9 cellular contexts compared by ENCODE assay signal in genomic region chr12:65742481-65742971, GRCh38.
DNase-seq lines count a peak whose midpoint lies in the region; ATAC-seq and TF ChIP-seq lines count a peak whose summit lies in the region.
"Had no signal": no experiment of that assay in that cellular context is flagged by ENCODE, and none has a peak within 500 bp of the region (broad histone marks: within the 10 kb centered on the region; RNA-seq: fewer than 3 reads in every experiment).

No MANE protein-coding gene starts in this region.

- peak overlapping the region; percentile 97 for H2BK120ac ChIP-seq in trophoblast cell (ENCODE audit: insufficient read depth, low read length, poor library complexity)

- peaks cover 8% of the 10 kb centered on the region for H3K4me1 Mint-ChIP-seq in Calu3 (ENCODE audit: low read depth, unreplicated experiment)

- peak overlapping the region; percentile 83 for H4K12ac ChIP-seq in trophoblast cell (ENCODE audit: low read depth, low read length)

- CTCF ChIA-PET in Calu3 (lab: Charles Lee) = no interaction called here

- H3K79me2 ChIP-seq in trophoblast cell (ENCODE audit: control insufficient read depth, insufficient read depth, low read length, poor library complexity) = peaks cover 8% of the 10 kb centered on the region

- H3K9me3 Mint-ChIP-seq in Calu3 (ENCODE audit: low read depth, unreplicated experiment) = no peaks in the 10 kb centered on the region

- H3K4ac ChIP-seq in trophoblast cell (ENCODE audit: low read depth, low read length) = peak overlapping the region; percentile 98

- H3K36me3 Mint-ChIP-seq in Calu3 (ENCODE audit: insufficient read depth, unreplicated experiment) = peaks cover 21% of the 10 kb centered on the region

- no peaks in the 10 kb centered on the region for H3K9me3 ChIP-seq in WERI-Rb-1 (ENCODE audit: severe bottlenecking)
- peaks cover 2% of the 10 kb centered on the region for H3K9me3 ChIP-seq in trophoblast cell (ENCODE audit: insufficient read depth, low read depth, low read length)

- BruUV-seq in Calu3 (replicated peaks; lab: Mats Ljungman, UMichigan) = no TSS peak

- H3K4me3 Mint-ChIP-seq in Calu3 (ENCODE audit: low read depth, unreplicated experiment) = peak overlapping the region; percentile 97

- H3K4me3 ChIP-seq in WERI-Rb-1 (ENCODE audit: low read depth, low read length) = peak overlapping the region; percentile 85
- H3K4me3 ChIP-seq in trophoblast cell (ENCODE audit: low read depth, low read length) = peak overlapping the region; percentile 81

- H3K18ac ChIP-seq in trophoblast cell (ENCODE audit: low read length) = peak overlapping the region; percentile 99

- peak overlapping the region; percentile 71 for H3K4me2 ChIP-seq in trophoblast cell (ENCODE audit: low read length)

- H4K8ac ChIP-seq in trophoblast cell (ENCODE audit: low read depth, low read length) = peak overlapping the region; percentile 79

- H3K27me3 ChIP-seq in WERI-Rb-1 (ENCODE audit: insufficient read depth, low read depth, severe bottlenecking) (no peaks in the 10 kb centered on the region), foreskin keratinocyte (no peaks in the 10 kb centered on the region), trophoblast cell (ENCODE audit: insufficient read depth, low read length) (no peaks in the 10 kb centered on the region)

- intact Hi-C loops in Calu3 (cut with micrococcal nuclease; ENCODE audit: unreplicated experiment) = no loop called here

- peaks cover 16% of the 10 kb centered on the region for H3K79me1 ChIP-seq in trophoblast cell (ENCODE audit: low read length)

- H2AK5ac ChIP-seq in trophoblast cell (ENCODE audit: low read length) = no peak overlapping the region

- H3K27me3 Mint-ChIP-seq in Calu3 (ENCODE audit: unreplicated experiment) = peaks cover 18% of the 10 kb centered on the region

- no peak overlapping the region for H3K23ac ChIP-seq in trophoblast cell (ENCODE audit: low read length)

- no CpG with 5 or more reads among the region's 36 CpGs for WGBS in trophoblast cell (ENCODE audit: extremely low coverage, insufficient coverage, insufficient read length)

- H3K27ac ChIP-seq in WERI-Rb-1 = 0 out of 2 replicates have a peak overlapping the region, but pooled peaks have one; percentile 19
- H3K27ac ChIP-seq in foreskin keratinocyte = peak overlapping the region; percentile 75
- H3K27ac ChIP-seq in trophoblast cell (ENCODE audit: low read depth, low read length) = peak overlapping the region; percentile 72

- H3K27ac Mint-ChIP-seq in Calu3 (ENCODE audit: unreplicated experiment) = peak overlapping the region; percentile 33

- peak overlapping the region; percentile 96 for H3K14ac ChIP-seq in trophoblast cell (ENCODE audit: low read length)

- H3K4me1 ChIP-seq in foreskin keratinocyte = peaks cover 11% of the 10 kb centered on the region
- H3K4me1 ChIP-seq in trophoblast cell (ENCODE audit: control insufficient read depth in 1 of 2, insufficient read depth in 2 of 2, low read length in 2 of 2) = peaks cover 2 to 9% of the 10 kb centered on the region in 2 experiments

- H3K9ac ChIP-seq in trophoblast cell (ENCODE audit: low read length) = peak overlapping the region; percentile 24

- H4K91ac ChIP-seq in trophoblast cell (ENCODE audit: low read depth, low read length) = peak overlapping the region; percentile 97

- peak overlapping the region; percentile 92 for H2BK5ac ChIP-seq in trophoblast cell (ENCODE audit: low read depth, low read length, poor library complexity)

- H3K36me3 ChIP-seq in WERI-Rb-1 (no peaks in the 10 kb centered on the region), trophoblast cell (ENCODE audit: control insufficient read depth in 1 of 2, insufficient read depth in 2 of 2, low read length in 2 of 2) (no peaks in the 10 kb centered on the region)

- DNase-seq in Calu3 (no peak), WERI-Rb-1 (peak; percentile 63), foreskin keratinocyte (peak in 1 of 2 donors; percentile 42), trophoblast cell (no peak), NCI-H1694 (lab: John Stamatoyannopoulos, UW) (no peak)
- DNase-seq: NCI-H2107 had no signal

- peak; percentile 17 for ATAC-seq in foreskin keratinocyte
- ATAC-seq in GM19395 (IDR thresholded peaks at IDR 0.05; ENCODE audit: unreplicated experiment) = no peak
- no peak for ATAC-seq in HG02623 (IDR thresholded peaks at IDR 0.05; ENCODE audit: unreplicated experiment)
- no peak for ATAC-seq in HG02571 (IDR thresholded peaks at IDR 0.05; ENCODE audit: unreplicated experiment)

- TF ChIP-seq CTCF in Calu3 (IDR thresholded peaks at IDR 0.05; ENCODE audit: unreplicated experiment) (no peak), WERI-Rb-1 (IDR thresholded peaks at IDR 0.05; ENCODE audit: low read depth, low read length) (no peak), foreskin keratinocyte (conservative IDR thresholded peaks at IDR 0.05) (no peak)

- H2AFZ ChIP-seq in trophoblast cell (ENCODE audit: insufficient read depth, low read length, poor library complexity) = peak overlapping the region; percentile 95

- H2BK12ac ChIP-seq in trophoblast cell (ENCODE audit: low read length) = peak overlapping the region; percentile 54

Comparison
In these comparisons a context has a peak if more than half of its experiments do, and no peak if none do; other contexts are left out.
1. H3K27ac ChIP-seq: peak in every context shown above with its lines; median percentile 75 in foreskin keratinocyte; 72 in trophoblast cell; 19 in WERI-Rb-1.